Comparison of ENCODE assay signal across 10 cellular contexts in the genomic region with DNA sequence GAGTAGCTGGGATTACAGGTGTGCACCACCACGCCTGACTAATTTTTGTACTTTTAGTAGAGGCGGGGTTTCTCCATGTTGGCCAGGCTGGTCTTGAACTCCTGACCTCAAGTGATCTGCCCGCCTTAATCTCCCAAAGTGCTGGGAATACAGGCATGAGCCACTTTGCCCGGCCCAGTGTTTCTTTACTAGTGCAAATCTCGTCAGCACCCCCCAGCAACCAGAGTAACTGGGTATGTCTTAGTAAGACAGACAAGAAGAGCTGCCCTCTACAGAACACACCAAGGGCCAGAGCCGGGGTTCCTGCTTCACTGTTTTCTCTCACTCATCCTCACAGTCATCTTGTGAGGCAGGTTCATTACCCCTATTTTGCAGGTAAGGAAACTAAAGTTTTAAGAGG.
DNase-seq lines count a peak whose midpoint lies in the region; ATAC-seq and TF ChIP-seq lines count a peak whose summit lies in the region.
"Had no signal": no experiment of that assay in that cellular context is flagged by ENCODE, and none has a peak within 500 bp of the region (broad histone marks: within the 10 kb centered on the region; RNA-seq: fewer than 3 reads in every experiment).

No MANE protein-coding gene starts in this region.

- peaks cover 30% of the 10 kb centered on the region for H3K79me2 ChIP-seq in DOHH2 (ENCODE audit: control insufficient read depth, low read length)
- no peaks in the 10 kb centered on the region for H3K79me2 ChIP-seq in osteoblast (ENCODE audit: insufficient read depth, low read length)

- peaks cover 17 to 93% (median 49%) of the 10 kb centered on the region in 4 donors for H3K4me1 Mint-ChIP-seq in CD4-positive, CD25-positive, alpha-beta regulatory T cell
- peaks cover 89% of the 10 kb centered on the region for H3K4me1 Mint-ChIP-seq in activated naive CD8-positive, alpha-beta T cell treated with anti-CD3 and anti-CD28 coated beads, Interleukin-2, amount 50 U/mL, for 24 hours

- no peaks in the 10 kb centered on the region for H3K9me2 ChIP-seq in DOHH2 (replicated peaks; ENCODE audit: control insufficient read depth, low read length)

- ATAC-seq in CD4-positive, CD25-positive, alpha-beta regulatory T cell (ENCODE audit: low read depth in 2 of 2) = no peak
- ATAC-seq in activated naive CD8-positive, alpha-beta T cell treated with anti-CD3 and anti-CD28 coated beads, Interleukin-2, amount 50 U/mL, for 24 hours = no peak
- ATAC-seq in HG03520 (IDR thresholded peaks at IDR 0.05; ENCODE audit: unreplicated experiment) = no peak

- no peaks in the 10 kb centered on the region for H4K20me1 ChIP-seq in DOHH2 (ENCODE audit: control insufficient read depth, insufficient read depth, low read depth, low read length)
- H4K20me1 ChIP-seq in osteoblast (ENCODE audit: insufficient read depth, low read length) = no peaks in the 10 kb centered on the region

- no peaks in the 10 kb centered on the region for H3K27me3 ChIP-seq in CD4-positive, CD25-positive, alpha-beta regulatory T cell (ENCODE audit: control insufficient read depth, insufficient read depth, low read length)
- H3K27me3 ChIP-seq in DOHH2 (ENCODE audit: control insufficient read depth, low read length) (no peaks in the 10 kb centered on the region), osteoblast (ENCODE audit: insufficient read depth, low read length) (no peaks in the 10 kb centered on the region)

- peak overlapping the region; percentile 99 for H3K27ac ChIP-seq in CD4-positive, CD25-positive, alpha-beta regulatory T cell (ENCODE audit: insufficient read depth, low read length, poor library complexity, severe bottlenecking)
- H3K27ac ChIP-seq in DOHH2 (ENCODE audit: low read depth, low read length) (peak overlapping the region; percentile 96), osteoblast (ENCODE audit: low read depth, low read length) (no peak overlapping the region)
- H3K27ac ChIP-seq: VCaP had no signal

- peaks cover 52% of the 10 kb centered on the region for H3K36me3 Mint-ChIP-seq in CD4-positive, CD25-positive, alpha-beta regulatory T cell
- H3K36me3 Mint-ChIP-seq in activated naive CD8-positive, alpha-beta T cell treated with anti-CD3 and anti-CD28 coated beads, Interleukin-2, amount 50 U/mL, for 24 hours (ENCODE audit: low read depth) = peaks cover 60% of the 10 kb centered on the region

- no peaks in the 10 kb centered on the region for H3K9me3 ChIP-seq in CD4-positive, CD25-positive, alpha-beta regulatory T cell (ENCODE audit: control insufficient read depth in 2 of 2, low read length in 2 of 2)
- H3K9me3 ChIP-seq in DOHH2 (ENCODE audit: control insufficient read depth, insufficient read depth, low read length) = no peaks in the 10 kb centered on the region
- no peaks in the 10 kb centered on the region for H3K9me3 ChIP-seq in osteoblast (ENCODE audit: low read depth, low read length)
- H3K9me3 ChIP-seq: Caco-2 had no signal

- no peak for DNase-seq in CD4-positive, CD25-positive, alpha-beta regulatory T cell
- no peak for DNase-seq in activated naive CD8-positive, alpha-beta T cell treated with anti-CD3 and anti-CD28 coated beads, Interleukin-2, amount 50 U/mL, for 24 hours
- DNase-seq in osteoblast (ENCODE audit: insufficient read length, low spot score, missing footprints) (peak; percentile 53), GM20000 (ENCODE audit: low spot score) (no peak), NCI-H2227 treated with DMSO at 0.1 percent for 48 hours (lab: John Stamatoyannopoulos, UW) (no peak), putamen (ENCODE audit: low spot score) (no peak)

- H3K9me3 Mint-ChIP-seq in CD4-positive, CD25-positive, alpha-beta regulatory T cell = no peaks in the 10 kb centered on the region
- no peaks in the 10 kb centered on the region for H3K9me3 Mint-ChIP-seq in activated naive CD8-positive, alpha-beta T cell treated with anti-CD3 and anti-CD28 coated beads, Interleukin-2, amount 50 U/mL, for 24 hours

- no peaks in the 10 kb centered on the region for H3K27me3 Mint-ChIP-seq in CD4-positive, CD25-positive, alpha-beta regulatory T cell
- no peaks in the 10 kb centered on the region for H3K27me3 Mint-ChIP-seq in activated naive CD8-positive, alpha-beta T cell treated with anti-CD3 and anti-CD28 coated beads, Interleukin-2, amount 50 U/mL, for 24 hours

- H3F3A ChIP-seq in DOHH2 (ENCODE audit: control insufficient read depth, insufficient read depth) = peaks cover 46% of the 10 kb centered on the region

- H2AFZ ChIP-seq in osteoblast (ENCODE audit: low read length) = peak overlapping the region; percentile 28

- no peak for TF ChIP-seq CTCF in DOHH2 (IDR thresholded peaks at IDR 0.05; ENCODE audit: low read depth, low read length, poor library complexity, severe bottlenecking)
- TF ChIP-seq CTCF in osteoblast (IDR thresholded peaks at IDR 0.05; ENCODE audit: extremely low read depth, low read depth, low read length) = no peak
- no peak for TF ChIP-seq CTCF in GM20000 (IDR thresholded peaks at IDR 0.05; ENCODE audit: extremely low read depth, missing control alignments)

- peaks cover 84% of the 10 kb centered on the region for H3K4me1 ChIP-seq in CD4-positive, CD25-positive, alpha-beta regulatory T cell (ENCODE audit: control insufficient read depth, insufficient read depth, low read length, poor library complexity, severe bottlenecking)
- H3K4me1 ChIP-seq in DOHH2 (ENCODE audit: control insufficient read depth, low read length) (peaks cover 74% of the 10 kb centered on the region), osteoblast (ENCODE audit: insufficient read depth, low read length) (peaks cover 10% of the 10 kb centered on the region)
- H3K4me1 ChIP-seq: Caco-2 had no signal

- peak overlapping the region; percentile 99 to 100 (median 100) for H3K27ac Mint-ChIP-seq in CD4-positive, CD25-positive, alpha-beta regulatory T cell
- H3K27ac Mint-ChIP-seq in activated naive CD8-positive, alpha-beta T cell treated with anti-CD3 and anti-CD28 coated beads, Interleukin-2, amount 50 U/mL, for 24 hours = peak overlapping the region; percentile 99

- H3K36me3 ChIP-seq in CD4-positive, CD25-positive, alpha-beta regulatory T cell (ENCODE audit: control insufficient read depth, insufficient read depth, low read length) = peaks cover 73% of the 10 kb centered on the region
- H3K36me3 ChIP-seq in DOHH2 (ENCODE audit: control insufficient read depth, low read length) = peaks cover 95% of the 10 kb centered on the region
- no peaks in the 10 kb centered on the region for H3K36me3 ChIP-seq in osteoblast (ENCODE audit: insufficient read depth, low read length)

- H3K4me2 ChIP-seq in DOHH2 (ENCODE audit: low read length) (peak overlapping the region; percentile 92), osteoblast (ENCODE audit: insufficient read depth, low read length) (no peak overlapping the region)

- peak overlapping the region; percentile 80 to 91 (median 87) for H3K4me3 Mint-ChIP-seq in CD4-positive, CD25-positive, alpha-beta regulatory T cell
- peak overlapping the region; percentile 83 for H3K4me3 Mint-ChIP-seq in activated naive CD8-positive, alpha-beta T cell treated with anti-CD3 and anti-CD28 coated beads, Interleukin-2, amount 50 U/mL, for 24 hours

- H3K4me3 ChIP-seq in CD4-positive, CD25-positive, alpha-beta regulatory T cell (ENCODE audit: low read depth, low read length) = peak overlapping the region; percentile 47
- H3K4me3 ChIP-seq in DOHH2 (ENCODE audit: low read length) (peak overlapping the region; percentile 70), osteoblast (ENCODE audit: insufficient read depth, low read length) (no peak overlapping the region)
